Comparison of ENCODE assay signal across 11 cellular contexts in genomic region chr14:74917646-74918081, GRCh38. TPM values are rescaled to one million over a fixed set of nuclear protein-coding genes. Genes with fewer than 3 reads are reported as not detected.
DNase-seq lines count a peak whose midpoint lies in the region; ATAC-seq and TF ChIP-seq lines count a peak whose summit lies in the region.
"Had no signal": no experiment of that assay in that cellular context is flagged by ENCODE, and none has a peak within 500 bp of the region (broad histone marks: within the 10 kb centered on the region; RNA-seq: fewer than 3 reads in every experiment).

No MANE protein-coding gene starts in this region.

- no peak overlapping the region for H4K8ac ChIP-seq in neuronal stem cell (ENCODE audit: low read depth, low read length)

- H3K27ac ChIP-seq in heart left ventricle: peak overlapping the region; percentile 55 to 91 (median 80)
- H3K27ac ChIP-seq in neuronal stem cell (replicated peaks; ENCODE audit: low read length): no peak overlapping the region
- H3K27ac ChIP-seq in uterus: peak overlapping the region; percentile 51 to 61
- H3K27ac ChIP-seq: 22Rv1 had no signal

- H2BK120ac ChIP-seq in neuronal stem cell (ENCODE audit: low read depth, low read length): no peak overlapping the region

- TF ChIP-seq CTCF in heart left ventricle (IDR thresholded peaks at IDR 0.05): no peak
- no peak for TF ChIP-seq CTCF in uterus (IDR thresholded peaks at IDR 0.05)

- TF ChIP-seq POLR2A in heart left ventricle (IDR thresholded peaks at IDR 0.05) (no peak), uterus (IDR thresholded peaks at IDR 0.05) (no peak)

- H3K79me1 ChIP-seq in neuronal stem cell (ENCODE audit: low read depth, low read length): peaks cover 5% of the 10 kb centered on the region

- H3K4ac ChIP-seq in neuronal stem cell (ENCODE audit: low read length): no peak overlapping the region

- peaks cover 0 to 4% (median 0%) of the 10 kb centered on the region in 9 donors for H3K36me3 ChIP-seq in heart left ventricle
- H3K36me3 ChIP-seq in neuronal stem cell (replicated peaks in 1 of 2; ENCODE audit: control insufficient read depth in 2 of 2, insufficient read depth in 2 of 2, low read length in 2 of 2): peaks cover 0 to 3% of the 10 kb centered on the region in 2 donors
- H3K36me3 ChIP-seq in uterus: no peaks in the 10 kb centered on the region

- peaks cover 0 to 52% (median 35%) of the 10 kb centered on the region in 12 donors for H3K4me1 ChIP-seq in heart left ventricle
- H3K4me1 ChIP-seq in neuronal stem cell (ENCODE audit: control insufficient read depth in 2 of 2, insufficient read depth in 1 of 2, low read depth in 1 of 2, low read length in 2 of 2): peaks cover 0 to 5% of the 10 kb centered on the region in 2 donors
- peaks cover 0 to 6% of the 10 kb centered on the region in 2 donors for H3K4me1 ChIP-seq in uterus

- H3K23ac ChIP-seq in neuronal stem cell (ENCODE audit: low read depth, low read length, poor library complexity): no peak overlapping the region

- H3K9me3 ChIP-seq in heart left ventricle (no peaks in the 10 kb centered on the region), neuronal stem cell (replicated peaks in 1 of 2; ENCODE audit: control insufficient read depth in 2 of 2, insufficient read depth in 1 of 2, low read depth in 1 of 2, low read length in 2 of 2) (no peaks in the 10 kb centered on the region), uterus (no peaks in the 10 kb centered on the region)

- H2BK5ac ChIP-seq in neuronal stem cell (ENCODE audit: low read length): peak overlapping the region; percentile 32

- peak overlapping the region; percentile 30 for H3K9ac ChIP-seq in neuronal stem cell (ENCODE audit: low read depth, low read length, poor library complexity)

- H3K36me3 Mint-ChIP-seq in T-helper 2 cell treated with Interferon-gamma antibody and Interleukin-4, amounts not matched to agents 5 μg/mL and 100 μg/mL, for 36 hours (ENCODE audit: low read depth): no peaks in the 10 kb centered on the region

- intact Hi-C loops in heart left ventricle (cut with DNase I): loop anchor here in 2 of 10 donors (5.0 kb wide), 1 partner anchor 170 kb away; no protein-coding TSS in a partner anchor
- intact Hi-C loops in uterus (cut with DNase I; ENCODE audit: low total_unique reads): no loop called here

- ATAC-seq in heart left ventricle: peak; percentile 44 to 64 (median 54)
- ATAC-seq: activated T-cell treated with anti-CD3 and anti-CD28 coated beads, Interleukin-2, amount 50 U/mL, for 4 hours had no signal

- H3K27me3 Mint-ChIP-seq in T-helper 2 cell treated with Interferon-gamma antibody and Interleukin-4, amounts not matched to agents 5 μg/mL and 100 μg/mL, for 36 hours (ENCODE audit: low read depth): no peaks in the 10 kb centered on the region

- H4K91ac ChIP-seq in neuronal stem cell (ENCODE audit: low read depth, low read length, poor library complexity): no peak overlapping the region

- H2AK5ac ChIP-seq in neuronal stem cell (ENCODE audit: low read depth, low read length): no peak overlapping the region

- no peak overlapping the region for H2BK12ac ChIP-seq in neuronal stem cell (ENCODE audit: low read length)

- H2AFZ ChIP-seq in neuronal stem cell (ENCODE audit: low read length): no peak overlapping the region

- no peak overlapping the region for H3K18ac ChIP-seq in neuronal stem cell (ENCODE audit: low read length)

- 5 to 15% (median 11%) methylated on average over 13 of the region's 13 CpGs for WGBS in heart left ventricle, 4 donors
- WGBS in neuronal stem cell (ENCODE audit: extremely low coverage in 2 of 2, insufficient read length in 2 of 2, insufficient replicate concordance in 1 of 2), 2 donors: no CpG with 5 or more reads among the region's 13 CpGs

- H3K14ac ChIP-seq in neuronal stem cell (ENCODE audit: low read length): no peak overlapping the region

- H3K9me3 Mint-ChIP-seq in T-helper 2 cell treated with Interferon-gamma antibody and Interleukin-4, amounts not matched to agents 5 μg/mL and 100 μg/mL, for 36 hours: no peaks in the 10 kb centered on the region
- H3K9me3 Mint-ChIP-seq: activated T-cell treated with anti-CD3 and anti-CD28 coated beads, Interleukin-2, amount 50 U/mL, for 4 hours had no signal

- H3K4me3 ChIP-seq in heart left ventricle: no peak overlapping the region
- H3K4me3 ChIP-seq in neuronal stem cell (ENCODE audit: low read length in 2 of 2): no peak overlapping the region
- H3K4me3 ChIP-seq in uterus: no peak overlapping the region

- H3K27me3 ChIP-seq in heart left ventricle: peaks cover 0 to under 1% (median 0%) of the 10 kb centered on the region in 9 donors
- H3K27me3 ChIP-seq in neuronal stem cell (ENCODE audit: control insufficient read depth in 3 of 3, insufficient read depth in 3 of 3, low read depth in 1 of 3, low read length in 3 of 3): no peaks in the 10 kb centered on the region
- H3K27me3 ChIP-seq in uterus: no peaks in the 10 kb centered on the region

- no peak for DNase-seq in T-helper 2 cell treated with Interferon-gamma antibody and Interleukin-4, amounts not matched to agents 5 μg/mL and 100 μg/mL, for 36 hours (ENCODE audit: low spot score)
- DNase-seq in T-helper 2 cell: no peak
- peak; percentile 67 to 80 (median 71) for DNase-seq in heart left ventricle
- no peak for DNase-seq in neuronal stem cell (ENCODE audit: low spot score)
- DNase-seq in uterus: peak; percentile 67 to 82
- DNase-seq in islet precursor cell: no peak
- DNase-seq in stimulated activated naive CD4-positive, alpha-beta T cell treated with Interleukin-2 at 50 U/mL for 16 hours (lab: John Stamatoyannopoulos, UW): no peak
- no peak for DNase-seq in SKM-1 treated with dmso at 0.1 percent for 144 hours (lab: John Stamatoyannopoulos, UW; ENCODE audit: unreplicated experiment)
- DNase-seq: activated CD4-positive, alpha-beta T cell treated with anti-CD3 and anti-CD28 coated beads for 1 hour; activated T-cell treated with anti-CD3 and anti-CD28 coated beads, Interleukin-2, amount 50 U/mL, for 4 hours had no signal

- H3K4me1 Mint-ChIP-seq in T-helper 2 cell treated with Interferon-gamma antibody and Interleukin-4, amounts not matched to agents 5 μg/mL and 100 μg/mL, for 36 hours (ENCODE audit: low read depth): peaks cover 3% of the 10 kb centered on the region

- no peak overlapping the region for H3K4me3 Mint-ChIP-seq in T-helper 2 cell treated with Interferon-gamma antibody and Interleukin-4, amounts not matched to agents 5 μg/mL and 100 μg/mL, for 36 hours
- H3K4me3 Mint-ChIP-seq: activated T-cell treated with anti-CD3 and anti-CD28 coated beads, Interleukin-2, amount 50 U/mL, for 4 hours had no signal

- H3K4me2 ChIP-seq in neuronal stem cell (ENCODE audit: insufficient read depth, low read length, poor library complexity, severe bottlenecking): no peak overlapping the region

- no peak overlapping the region for H2BK15ac ChIP-seq in neuronal stem cell (ENCODE audit: low read length)

- H3K27ac Mint-ChIP-seq in T-helper 2 cell treated with Interferon-gamma antibody and Interleukin-4, amounts not matched to agents 5 μg/mL and 100 μg/mL, for 36 hours: peak overlapping the region; percentile 31

RNA-seq across cellular contexts. Expression of gene RPS6KL1, which starts 5.4 kb away (rescaled TPM):
- total RNA-seq in heart left ventricle: 10 to 100 TPM in 8 of 9 donors, 1 to 10 TPM in 1; 8.3 to 26.8 (median 17.8) TPM
- polyA plus RNA-seq in heart left ventricle: 10 to 100 TPM; 12.0 to 18.6 TPM
- 4.4 TPM for polyA plus RNA-seq in neuronal stem cell (2013, experiment 1 of 2)
- polyA plus RNA-seq in neuronal stem cell (2013, experiment 2 of 2): 4.9 TPM
- 10 to 100 TPM in 1 of 4 donors, 1 to 10 TPM in 1, under 1 TPM in 1, not detected in 1; 0.26 to 11.1 (median 3.0) TPM for total RNA-seq in uterus

RNA-seq across cellular contexts. Expression of gene DLST, which starts 35.9 kb away (rescaled TPM):
- total RNA-seq in heart left ventricle (100 to 1,000 TPM; 152 to 251 (median 209) TPM), uterus (10 to 100 TPM; 31.8 to 77.2 (median 62.7) TPM)
- 100 to 1,000 TPM in 1 of 2 donors, 10 to 100 TPM in 1; 75.7 to 159 TPM for polyA plus RNA-seq in heart left ventricle
- polyA plus RNA-seq in neuronal stem cell (2013, experiment 1 of 2): 48.6 TPM
- 47.6 TPM for polyA plus RNA-seq in neuronal stem cell (2013, experiment 2 of 2)

RNA-seq across cellular contexts. Expression of gene PGF, which starts 37.7 kb away (rescaled TPM):
- total RNA-seq in heart left ventricle (10 to 100 TPM in 2 of 9 donors, 1 to 10 TPM in 7; 4.1 to 30.4 (median 5.9) TPM), uterus (10 to 100 TPM in 2 of 4 donors, 1 to 10 TPM in 2; 2.7 to 32.4 (median 15.4) TPM)
- 1 to 10 TPM; 5.0 to 9.7 TPM for polyA plus RNA-seq in heart left ventricle
- polyA plus RNA-seq in neuronal stem cell (2013, experiment 1 of 2): 0.53 TPM
- 0.69 TPM for polyA plus RNA-seq in neuronal stem cell (2013, experiment 2 of 2)

RNA-seq across cellular contexts. Expression of gene PROX2, which starts 41.7 kb away (rescaled TPM):
- total RNA-seq in heart left ventricle (not detected), uterus (not detected)
- not detected for polyA plus RNA-seq in heart left ventricle
- polyA plus RNA-seq in neuronal stem cell (2013, experiment 1 of 2): not detected
- polyA plus RNA-seq in neuronal stem cell (2013, experiment 2 of 2): not detected

Comparison
In these comparisons a context has a peak if more than half of its experiments do, and no peak if none do; other contexts are left out.
1. DNase-seq: peak in heart left ventricle (5 of 5) and uterus (2 of 2); none in T-helper 2 cell treated with Interferon-gamma antibody and Interleukin-4, amounts not matched to agents 5 μg/mL and 100 μg/mL, for 36 hours (single experiment), T-helper 2 cell (0 of 5), neuronal stem cell (single experiment), islet precursor cell (single experiment), stimulated activated naive CD4-positive, alpha-beta T cell treated with Interleukin-2 at 50 U/mL for 16 hours (single experiment) and SKM-1 treated with dmso at 0.1 percent for 144 hours (single experiment).